ENCODE assay signal across 17 cellular contexts in the genomic region with DNA sequence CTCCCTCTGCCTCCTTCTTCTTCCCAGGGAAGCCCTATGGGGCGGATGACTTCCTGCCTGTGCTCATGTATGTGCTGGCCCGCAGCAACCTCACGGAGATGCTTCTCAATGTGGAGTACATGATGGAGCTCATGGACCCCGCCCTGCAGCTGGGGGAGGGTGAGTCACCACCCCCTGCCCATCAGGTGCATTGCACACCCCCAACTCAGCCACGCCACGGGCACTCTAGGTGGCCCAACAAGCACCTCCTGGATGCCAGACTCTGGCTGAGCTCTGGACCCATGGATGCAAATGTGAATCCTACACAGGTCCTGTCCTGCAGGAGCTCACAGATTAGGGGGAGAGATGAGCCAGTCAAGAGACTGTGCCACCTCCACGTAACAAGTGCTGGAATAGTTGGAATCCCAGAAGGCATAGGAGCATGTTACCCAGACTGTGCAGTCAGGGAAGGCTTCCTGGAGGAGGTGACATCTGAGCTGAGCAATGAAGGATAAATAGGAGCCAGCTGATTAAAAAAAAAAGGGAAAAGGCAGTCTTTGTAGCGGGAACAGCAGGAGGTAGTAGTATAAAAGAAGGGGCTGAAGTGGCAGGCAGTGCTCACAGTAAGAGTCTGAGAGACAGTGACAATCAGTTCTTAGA.
DNase-seq lines count a peak whose midpoint lies in the region; ATAC-seq and TF ChIP-seq lines count a peak whose summit lies in the region.
"Had no signal": no experiment of that assay in that cellular context is flagged by ENCODE, and none has a peak within 500 bp of the region (broad histone marks: within the 10 kb centered on the region; RNA-seq: fewer than 3 reads in every experiment).

No MANE protein-coding gene starts in this region.

- peak overlapping the region; percentile 0; the same call in 1 of the 2 replicates for H3K4me3 ChIP-seq in Karpas-422 (ENCODE audit: low read length)
- H3K4me3 ChIP-seq in spleen, result peak overlapping the region in 1 of 8 donors; percentile 29
- H3K4me3 ChIP-seq in esophagus squamous epithelium, result no peak overlapping the region
- H3K4me3 ChIP-seq: gastrocnemius medialis, SJSA1, testis had no signal

- 69 to 86% (median 78%) methylated on average over 7 to 8 of the region's 8 CpGs for WGBS in spleen, 5 donors
- 85 to 96% methylated on average over 2 of the region's 8 CpGs for WGBS in esophagus squamous epithelium, 2 donors

- peak overlapping the region; percentile 4; the same call in 1 of the 2 replicates for H3K9ac ChIP-seq in Karpas-422 (ENCODE audit: low read length)
- H3K9ac ChIP-seq: parathyroid adenoma had no signal

- H3K4me1 Mint-ChIP-seq in activated T-cell treated with anti-CD3 and anti-CD28 coated beads, Interleukin-2, amount 50 U/mL, for 24 hours (ENCODE audit: low read depth), result peaks cover 83% of the 10 kb centered on the region
- H3K4me1 Mint-ChIP-seq in central memory CD8-positive, alpha-beta T cell, result peaks cover 33% of the 10 kb centered on the region
- H3K4me1 Mint-ChIP-seq in glutamatergic neuron (ENCODE audit: low read depth, unreplicated experiment), result no peaks in the 10 kb centered on the region
- H3K4me1 Mint-ChIP-seq in endothelial cell (ENCODE audit: unreplicated experiment), result peaks cover 6% of the 10 kb centered on the region
- H3K4me1 Mint-ChIP-seq: endodermal cell, mesothelial cell of epicardium had no signal

- peak overlapping the region; percentile 89 for H3K27ac Mint-ChIP-seq in activated T-cell treated with anti-CD3 and anti-CD28 coated beads, Interleukin-2, amount 50 U/mL, for 24 hours
- H3K27ac Mint-ChIP-seq in central memory CD8-positive, alpha-beta T cell (ENCODE audit: low read depth), result peak overlapping the region; percentile 49
- H3K27ac Mint-ChIP-seq in glutamatergic neuron (ENCODE audit: unreplicated experiment) (no peak overlapping the region), endothelial cell (ENCODE audit: unreplicated experiment) (no peak overlapping the region)
- H3K27ac Mint-ChIP-seq: endodermal cell, mesothelial cell of epicardium had no signal

- H3K4me1 ChIP-seq in Karpas-422 (ENCODE audit: low read length) (peaks cover 28% of the 10 kb centered on the region), spleen (peaks cover 21 to 90% (median 53%) of the 10 kb centered on the region in 6 donors), esophagus squamous epithelium (peaks cover 0 to 9% (median 0%) of the 10 kb centered on the region in 3 donors)
- H3K4me1 ChIP-seq: gastrocnemius medialis, parathyroid adenoma, SJSA1 had no signal

- TF ChIP-seq CTCF in spleen (IDR thresholded peaks at IDR 0.05 in 8 of 11, conservative IDR thresholded peaks at IDR 0.05 in 3 of 11), result no peak
- no peak for TF ChIP-seq CTCF in glutamatergic neuron (IDR thresholded peaks at IDR 0.05; ENCODE audit: partially characterized antibody, unreplicated experiment)
- TF ChIP-seq CTCF in endothelial cell (IDR thresholded peaks at IDR 0.05; ENCODE audit: unreplicated experiment), result no peak
- no peak for TF ChIP-seq CTCF in esophagus squamous epithelium (IDR thresholded peaks at IDR 0.05)

- intact Hi-C loops in spleen (cut with DNase I; ENCODE audit: low total_unique reads) (no loop called here), esophagus squamous epithelium (cut with DNase I) (no loop called here)

- H3K4me3 Mint-ChIP-seq in activated T-cell treated with anti-CD3 and anti-CD28 coated beads, Interleukin-2, amount 50 U/mL, for 24 hours, result peak overlapping the region; percentile 13
- H3K4me3 Mint-ChIP-seq in central memory CD8-positive, alpha-beta T cell, result no peak overlapping the region
- H3K4me3 Mint-ChIP-seq in glutamatergic neuron (ENCODE audit: unreplicated experiment), result no peak overlapping the region
- H3K4me3 Mint-ChIP-seq in endothelial cell (ENCODE audit: unreplicated experiment), result no peak overlapping the region
- H3K4me3 Mint-ChIP-seq: endodermal cell, mesothelial cell of epicardium had no signal

- no peak for TF ChIP-seq POLR2A in spleen (IDR thresholded peaks at IDR 0.05)
- no peak for TF ChIP-seq POLR2A in esophagus squamous epithelium (IDR thresholded peaks at IDR 0.05)

- H3K9me2 ChIP-seq in Karpas-422 (replicated peaks; ENCODE audit: insufficient read depth, low read length), result no peaks in the 10 kb centered on the region

- H3K36me3 ChIP-seq in Karpas-422 (ENCODE audit: insufficient read depth, low read length), result no peaks in the 10 kb centered on the region
- H3K36me3 ChIP-seq in spleen, result peaks cover 0 to 98% (median 45%) of the 10 kb centered on the region in 6 donors
- H3K36me3 ChIP-seq in esophagus squamous epithelium, result peaks cover 0 to 33% (median 3%) of the 10 kb centered on the region in 3 donors
- H3K36me3 ChIP-seq: gastrocnemius medialis, SJSA1 had no signal

- H3K27ac ChIP-seq in Karpas-422 (ENCODE audit: low read length), result no peak overlapping the region
- H3K27ac ChIP-seq in spleen, result peak overlapping the region in 6 of 8 donors; percentile 39 to 86 (median 72)
- H3K27ac ChIP-seq in esophagus squamous epithelium, result peak overlapping the region in 1 of 4 donors; percentile 60
- H3K27ac ChIP-seq: brain microvascular endothelial cell, gastrocnemius medialis, parathyroid adenoma, SJSA1, testis had no signal

- peak overlapping the region; percentile 30 for H3K4me2 ChIP-seq in Karpas-422 (ENCODE audit: low read depth, low read length, poor library complexity, severe bottlenecking)

- DNase-seq in activated T-cell treated with anti-CD3 and anti-CD28 coated beads, Interleukin-2, amount 50 U/mL, for 24 hours, result peak; percentile 49
- DNase-seq in activated T-cell treated with anti-CD3 and anti-CD28 coated beads for 4 hours, result no peak
- DNase-seq in Karpas-422, result no peak
- no peak for DNase-seq in central memory CD8-positive, alpha-beta T cell (ENCODE audit: low spot score in 2 of 2)
- peak; percentile 77 for DNase-seq in spleen
- no peak for DNase-seq in glutamatergic neuron
- no peak for DNase-seq in endothelial cell (ENCODE audit: low spot score)
- DNase-seq in esophagus squamous epithelium (lab: John Stamatoyannopoulos, UW), result no peak
- DNase-seq: brain microvascular endothelial cell; DMS153; endodermal cell; gastrocnemius medialis; stimulated activated CD4-positive, alpha-beta T cell treated with anti-CD3 and anti-CD28 coated beads, Interleukin-12 subunit alpha, Interleukin-12 subunit beta, amount 100 ng/mL, for 4 hours; testis had no signal

- H4K20me1 ChIP-seq in Karpas-422 (ENCODE audit: insufficient read depth, low read depth, low read length), result peaks cover 29% of the 10 kb centered on the region

- H3K27me3 ChIP-seq in Karpas-422 (ENCODE audit: low read length) (peaks cover 4% of the 10 kb centered on the region; the same call in 1 of the 2 replicates), spleen (replicated peaks in 1 of 7) (no peaks in the 10 kb centered on the region), esophagus squamous epithelium (no peaks in the 10 kb centered on the region)
- H3K27me3 ChIP-seq: brain microvascular endothelial cell, gastrocnemius medialis, SJSA1, testis had no signal

- no peak for ATAC-seq in central memory CD8-positive, alpha-beta T cell (replicated peaks; ENCODE audit: extremely low read depth, poor library complexity, severe bottlenecking)
- ATAC-seq: gastrocnemius medialis had no signal

- H3K9me3 ChIP-seq in Karpas-422 (ENCODE audit: low read length), result no peaks in the 10 kb centered on the region
- H3K9me3 ChIP-seq in spleen, result peaks cover 0 to 6% (median 0%) of the 10 kb centered on the region in 8 donors
- H3K9me3 ChIP-seq in esophagus squamous epithelium, result no peaks in the 10 kb centered on the region
- H3K9me3 ChIP-seq: gastrocnemius medialis, SJSA1, testis had no signal

- no peaks in the 10 kb centered on the region for H3K27me3 Mint-ChIP-seq in activated T-cell treated with anti-CD3 and anti-CD28 coated beads, Interleukin-2, amount 50 U/mL, for 24 hours
- H3K27me3 Mint-ChIP-seq in central memory CD8-positive, alpha-beta T cell, result no peaks in the 10 kb centered on the region
- H3K27me3 Mint-ChIP-seq in glutamatergic neuron (ENCODE audit: unreplicated experiment) (peaks cover 2% of the 10 kb centered on the region), endothelial cell (ENCODE audit: unreplicated experiment) (peaks cover 2% of the 10 kb centered on the region)

- H3K79me2 ChIP-seq in Karpas-422 (ENCODE audit: low read length), result no peaks in the 10 kb centered on the region
- H3K79me2 ChIP-seq: parathyroid adenoma had no signal

- H2AFZ ChIP-seq in Karpas-422 (ENCODE audit: low read length), result no peak overlapping the region
- H2AFZ ChIP-seq: parathyroid adenoma had no signal

- H3K9me3 Mint-ChIP-seq in activated T-cell treated with anti-CD3 and anti-CD28 coated beads, Interleukin-2, amount 50 U/mL, for 24 hours, result no peaks in the 10 kb centered on the region
- H3K9me3 Mint-ChIP-seq in central memory CD8-positive, alpha-beta T cell, result no peaks in the 10 kb centered on the region
- H3K9me3 Mint-ChIP-seq in glutamatergic neuron (ENCODE audit: unreplicated experiment) (no peaks in the 10 kb centered on the region), endothelial cell (ENCODE audit: unreplicated experiment) (no peaks in the 10 kb centered on the region)
- H3K9me3 Mint-ChIP-seq: endodermal cell, mesothelial cell of epicardium had no signal

- H3K36me3 Mint-ChIP-seq in activated T-cell treated with anti-CD3 and anti-CD28 coated beads, Interleukin-2, amount 50 U/mL, for 24 hours (ENCODE audit: low read depth), result peaks cover 82% of the 10 kb centered on the region
- H3K36me3 Mint-ChIP-seq in central memory CD8-positive, alpha-beta T cell (ENCODE audit: insufficient read depth), result peaks cover 26% of the 10 kb centered on the region
- H3K36me3 Mint-ChIP-seq in glutamatergic neuron (ENCODE audit: unreplicated experiment) (no peaks in the 10 kb centered on the region), endothelial cell (ENCODE audit: low read depth, unreplicated experiment) (peaks cover 26% of the 10 kb centered on the region)

Comparison
In these comparisons a context has a peak if more than half of its experiments do, and no peak if none do; other contexts are left out.
1. DNase-seq: peak in activated T-cell treated with anti-CD3 and anti-CD28 coated beads, Interleukin-2, amount 50 U/mL, for 24 hours (single experiment) and spleen (single experiment); none in activated T-cell treated with anti-CD3 and anti-CD28 coated beads for 4 hours (single experiment), Karpas-422 (single experiment), central memory CD8-positive, alpha-beta T cell (0 of 2), glutamatergic neuron (single experiment), endothelial cell (single experiment) and esophagus squamous epithelium (single experiment).
2. H3K27ac Mint-ChIP-seq: peak in activated T-cell treated with anti-CD3 and anti-CD28 coated beads, Interleukin-2, amount 50 U/mL, for 24 hours (single experiment) and central memory CD8-positive, alpha-beta T cell (single experiment); none in glutamatergic neuron (single experiment) and endothelial cell (single experiment).